ENCODE assay signal across 10 cellular contexts in the genomic region with DNA sequence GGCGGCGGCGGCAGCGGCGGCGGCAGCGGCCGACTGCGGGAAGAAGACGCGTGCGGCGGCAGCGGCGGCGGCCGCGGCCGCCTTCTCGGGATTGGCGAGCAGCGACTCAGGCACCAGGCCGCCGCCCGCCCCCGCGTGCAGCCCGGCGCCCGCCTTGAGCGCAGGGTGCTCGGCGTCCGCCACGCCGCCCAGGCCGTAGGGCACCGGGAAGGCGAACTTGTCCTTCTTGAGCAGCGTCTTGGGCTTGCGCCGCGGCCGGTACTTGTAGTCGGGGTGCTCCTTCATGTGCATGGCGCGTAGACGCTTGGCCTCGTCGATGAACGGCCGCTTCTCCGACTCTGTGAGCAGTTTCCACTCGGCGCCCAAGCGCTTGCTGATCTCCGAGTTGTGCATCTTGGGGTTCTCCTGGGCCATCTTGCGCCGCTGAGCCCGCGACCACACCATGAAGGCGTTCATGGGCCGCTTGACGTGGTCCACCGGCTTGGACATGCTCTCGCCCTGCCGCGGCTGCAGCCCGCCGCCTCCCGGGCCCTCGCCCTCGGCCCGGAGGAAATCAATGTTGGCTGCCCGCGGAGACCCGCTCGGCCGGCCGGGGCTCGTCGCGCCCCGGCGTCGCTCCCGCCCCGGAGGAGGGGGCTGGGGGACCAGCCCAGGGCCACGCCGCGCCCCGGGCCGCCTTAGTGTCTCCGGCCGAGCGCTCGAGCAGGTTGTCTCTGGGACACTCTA. TPM values are rescaled to one million over a fixed set of nuclear protein-coding genes. Genes with fewer than 3 reads are reported as not detected.
A peak's percentile ranks its signal among the peaks of the same experiment; 100 is the strongest.
DNase-seq lines count a peak whose midpoint lies in the region; ATAC-seq and TF ChIP-seq lines count a peak whose summit lies in the region.
"Had no signal": no experiment of that assay in that cellular context is flagged by ENCODE, and none has a peak within 500 bp of the region (broad histone marks: within the 10 kb centered on the region; RNA-seq: fewer than 3 reads in every experiment).

No MANE protein-coding gene starts in this region.

- H3K9me3 Mint-ChIP-seq in activated CD8-positive, alpha-beta memory T cell treated with anti-CD3 and anti-CD28 coated beads, Interleukin-2, amount 10 ng/mL, durations not matched to agents 7 days and 5 days (ENCODE audit: low read depth): no peaks in the 10 kb centered on the region

- TF ChIP-seq CTCF in upper lobe of left lung (IDR thresholded peaks at IDR 0.05): no peak

- H3K9me3 ChIP-seq in iPS-18c (ENCODE audit: control insufficient read depth, insufficient read depth, low read length): no peaks in the 10 kb centered on the region
- H3K9me3 ChIP-seq in upper lobe of left lung: no peaks in the 10 kb centered on the region

- peaks cover 83% of the 10 kb centered on the region for H3K27me3 Mint-ChIP-seq in activated CD8-positive, alpha-beta memory T cell treated with anti-CD3 and anti-CD28 coated beads, Interleukin-2, amount 10 ng/mL, durations not matched to agents 7 days and 5 days

- peak; percentile 50 for DNase-seq in NCI-H345 (lab: John Stamatoyannopoulos, UW)
- DNase-seq in NCI-H345 treated with DMSO at 0.1 percent for 48 hours (lab: John Stamatoyannopoulos, UW; ENCODE audit: unreplicated experiment): no peak
- no peak for DNase-seq in activated CD8-positive, alpha-beta memory T cell treated with anti-CD3 and anti-CD28 coated beads, Interleukin-2, amount 10 ng/mL, durations not matched to agents 7 days and 5 days
- peak in 1 of 2 donors; percentile 84 for DNase-seq in upper lobe of left lung
- no peak for DNase-seq in NCI-H1105 (lab: John Stamatoyannopoulos, UW)
- no peak for DNase-seq in Ammon's horn (ENCODE audit: low spot score)

- ATAC-seq in HG02678 (IDR thresholded peaks at IDR 0.05; ENCODE audit: unreplicated experiment) (peak; percentile 18), upper lobe of left lung (ENCODE audit: low FRiP score in 2 of 2) (peak in 1 of 2 donors; percentile 35)
- ATAC-seq in activated CD8-positive, alpha-beta memory T cell treated with anti-CD3 and anti-CD28 coated beads, Interleukin-2, amount 10 ng/mL, durations not matched to agents 7 days and 5 days: peak; percentile 30

- peaks cover 2% of the 10 kb centered on the region for H3K36me3 Mint-ChIP-seq in activated CD8-positive, alpha-beta memory T cell treated with anti-CD3 and anti-CD28 coated beads, Interleukin-2, amount 10 ng/mL, durations not matched to agents 7 days and 5 days

- TF ChIP-seq POLR2A in upper lobe of left lung (IDR thresholded peaks at IDR 0.05): no peak

- no peak overlapping the region for H3K4me3 Mint-ChIP-seq in activated CD8-positive, alpha-beta memory T cell treated with anti-CD3 and anti-CD28 coated beads, Interleukin-2, amount 10 ng/mL, durations not matched to agents 7 days and 5 days

- H3K4me1 Mint-ChIP-seq in activated CD8-positive, alpha-beta memory T cell treated with anti-CD3 and anti-CD28 coated beads, Interleukin-2, amount 10 ng/mL, durations not matched to agents 7 days and 5 days: peaks cover 16% of the 10 kb centered on the region

- H3K27ac ChIP-seq in upper lobe of left lung: no peak overlapping the region
- H3K27ac ChIP-seq: C4-2B had no signal

- WGBS in upper lobe of left lung, 2 donors: 3% methylated on average over 43 of the region's 97 CpGs; no CpG with 5 or more reads in 1 of the 2 donors

- CTCF ChIA-PET in activated CD8-positive, alpha-beta memory T cell treated with anti-CD3 and anti-CD28 coated beads, Interleukin-2, amount 10 ng/mL, durations not matched to agents 7 days and 5 days (lab: Charles Lee): no interaction called here

- no peak for TF ChIP-seq EP300 in upper lobe of left lung (IDR thresholded peaks at IDR 0.05)

- no peaks in the 10 kb centered on the region for H3K36me3 ChIP-seq in upper lobe of left lung

- peaks cover 30 to 41% (median 37%) of the 10 kb centered on the region in 4 donors for H3K4me1 ChIP-seq in upper lobe of left lung

- H3K27ac Mint-ChIP-seq in activated CD8-positive, alpha-beta memory T cell treated with anti-CD3 and anti-CD28 coated beads, Interleukin-2, amount 10 ng/mL, durations not matched to agents 7 days and 5 days: no peak overlapping the region

- H3K27me3 ChIP-seq in upper lobe of left lung: peaks cover 0 to 67% (median 37%) of the 10 kb centered on the region in 4 donors

- H3K4me3 ChIP-seq in iPS-18c (ENCODE audit: insufficient read depth, low read depth, low read length) (peak overlapping the region; percentile 77), upper lobe of left lung (peak overlapping the region in 3 of 4 donors; percentile 29 to 44 (median 36))

RNA-seq across cellular contexts. Expression of a gene that starts 0.6 kb away (rescaled TPM):
- total RNA-seq in activated CD8-positive, alpha-beta memory T cell treated with anti-CD3 and anti-CD28 coated beads, Interleukin-2, amount 10 ng/mL, durations not matched to agents 7 days and 5 days: not detected
- total RNA-seq in upper lobe of left lung: under 1 TPM in 2 of 6 donors, not detected in 4; 0.13 to 0.79 TPM
- total RNA-seq: myocyte had no signal
